ENCODE assay signal across 1 cellular context in the genomic region with DNA sequence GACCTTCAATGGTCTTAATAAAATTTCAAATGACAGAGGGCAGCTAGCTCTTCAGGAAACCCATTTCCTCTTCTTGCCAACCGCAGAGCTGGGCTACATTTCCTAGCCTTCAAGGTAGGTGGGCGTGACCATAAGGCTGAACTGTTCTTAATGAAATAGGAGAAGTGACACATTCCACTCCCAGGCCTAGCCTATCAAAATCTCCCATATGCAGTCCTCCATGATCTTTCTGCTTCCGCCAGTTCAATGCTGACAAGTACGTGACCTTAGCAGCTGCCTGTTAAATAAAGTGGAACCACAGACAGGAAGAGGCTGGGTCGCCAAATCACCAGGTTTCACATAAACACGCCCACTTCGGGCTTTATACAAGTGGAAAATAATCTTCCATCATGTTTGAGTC.
TF ChIP-seq lines count a peak whose summit lies in the region.

No MANE protein-coding gene starts in this region.

TF ChIP-seq in K562, 482 proteins besides CTCF, POLR2A, EP300 and RAD21 (continued from another document):
- TF ChIP-seq, protein P1, sequence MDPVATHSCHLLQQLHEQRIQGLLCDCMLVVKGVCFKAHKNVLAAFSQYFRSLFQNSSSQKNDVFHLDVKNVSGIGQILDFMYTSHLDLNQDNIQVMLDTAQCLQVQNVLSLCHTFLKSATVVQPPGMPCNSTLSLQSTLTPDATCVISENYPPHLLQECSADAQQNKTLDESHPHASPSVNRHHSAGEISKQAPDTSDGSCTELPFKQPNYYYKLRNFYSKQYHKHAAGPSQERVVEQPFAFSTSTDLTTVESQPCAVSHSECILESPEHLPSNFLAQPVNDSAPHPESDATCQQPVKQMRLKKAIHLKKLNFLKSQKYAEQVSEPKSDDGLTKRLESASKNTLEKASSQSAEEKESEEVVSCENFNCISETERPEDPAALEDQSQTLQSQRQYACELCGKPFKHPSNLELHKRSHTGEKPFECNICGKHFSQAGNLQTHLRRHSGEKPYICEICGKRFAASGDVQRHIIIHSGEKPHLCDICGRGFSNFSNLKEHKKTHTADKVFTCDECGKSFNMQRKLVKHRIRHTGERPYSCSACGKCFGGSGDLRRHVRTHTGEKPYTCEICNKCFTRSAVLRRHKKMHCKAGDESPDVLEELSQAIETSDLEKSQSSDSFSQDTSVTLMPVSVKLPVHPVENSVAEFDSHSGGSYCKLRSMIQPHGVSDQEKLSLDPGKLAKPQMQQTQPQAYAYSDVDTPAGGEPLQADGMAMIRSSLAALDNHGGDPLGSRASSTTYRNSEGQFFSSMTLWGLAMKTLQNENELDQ (CRISPR knock-in tag; IDR thresholded peaks at IDR 0.05; ENCODE audit: borderline replicate concordance), result no peak
- TF ChIP-seq BRCA1 (IDR thresholded peaks at IDR 0.05) (no peak), BRCA1 (CRISPR knock-in tag; IDR thresholded peaks at IDR 0.05) (no peak), MTA2 (IDR thresholded peaks at IDR 0.05; ENCODE audit: low read depth) (no peak), CREM (IDR thresholded peaks at IDR 0.05; ENCODE audit: low read depth) (peak; percentile 37; the same call in 1 of the 2 replicates), CBX3 (IDR thresholded peaks at IDR 0.05; ENCODE audit: borderline replicate concordance in 1 of 2, low read length in 2 of 2) (no peak), CAMTA2 (CRISPR knock-in tag; conservative IDR thresholded peaks at IDR 0.05) (no peak), CEBPG (CRISPR knock-in tag; IDR thresholded peaks at IDR 0.05) (no peak), CEBPG (tag; conservative IDR thresholded peaks at IDR 0.05 in 1 of 2, IDR thresholded peaks at IDR 0.05 in 1 of 2) (no peak), NR3C1 (CRISPR knock-in tag; IDR thresholded peaks at IDR 0.05) (no peak), EGR1 (conservative IDR thresholded peaks at IDR 0.05) (no peak), KAT2B (IDR thresholded peaks at IDR 0.05; ENCODE audit: low read depth, low read length) (no peak), FOXJ3 (CRISPR knock-in tag; IDR thresholded peaks at IDR 0.05) (no peak), NR2C2 (CRISPR knock-in tag; IDR thresholded peaks at IDR 0.05) (no peak), NR2C2 (tag; IDR thresholded peaks at IDR 0.05) (peak; percentile 72), BMI1 (IDR thresholded peaks at IDR 0.05; ENCODE audit: low read length) (no peak), ARID1B (IDR thresholded peaks at IDR 0.05) (no peak), PRPF4 (IDR thresholded peaks at IDR 0.05; ENCODE audit: insufficient read depth, low read depth, low read length, poor library complexity, severe bottlenecking) (no peak), ESRRA (IDR thresholded peaks at IDR 0.05; ENCODE audit: borderline replicate concordance, low read depth) (peak; percentile 20; the same call in 1 of the 2 replicates), MAFF (IDR thresholded peaks at IDR 0.05; ENCODE audit: low read length) (no peak), STAG1 (CRISPR knock-in tag; IDR thresholded peaks at IDR 0.05; ENCODE audit: borderline replicate concordance) (no peak), SUPT5H (IDR thresholded peaks at IDR 0.05) (no peak)
- TF ChIP-seq, protein P2, sequence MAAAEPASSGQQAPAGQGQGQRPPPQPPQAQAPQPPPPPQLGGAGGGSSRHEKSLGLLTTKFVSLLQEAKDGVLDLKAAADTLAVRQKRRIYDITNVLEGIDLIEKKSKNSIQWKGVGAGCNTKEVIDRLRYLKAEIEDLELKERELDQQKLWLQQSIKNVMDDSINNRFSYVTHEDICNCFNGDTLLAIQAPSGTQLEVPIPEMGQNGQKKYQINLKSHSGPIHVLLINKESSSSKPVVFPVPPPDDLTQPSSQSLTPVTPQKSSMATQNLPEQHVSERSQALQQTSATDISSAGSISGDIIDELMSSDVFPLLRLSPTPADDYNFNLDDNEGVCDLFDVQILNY (CRISPR knock-in tag; IDR thresholded peaks at IDR 0.05), result no peak
